ENCODE assay signal across 17 cellular contexts in genomic region chr1:152108899-152109222, GRCh38. TPM values are rescaled to one million over a fixed set of nuclear protein-coding genes. Genes with fewer than 3 reads are reported as not detected.
DNase-seq lines count a peak whose midpoint lies in the region; ATAC-seq and TF ChIP-seq lines count a peak whose summit lies in the region.
"Had no signal": no experiment of that assay in that cellular context is flagged by ENCODE, and none has a peak within 500 bp of the region (broad histone marks: within the 10 kb centered on the region; RNA-seq: fewer than 3 reads in every experiment).

No MANE protein-coding gene starts in this region.

- peak overlapping the region in 8 of 10 experiments; percentile 21 to 68 (median 58); a peak in 13 of 20 replicates for H3K4me3 ChIP-seq in BLaER1 treated with 17β-estradiol and CSF1 and Interleukin-3, amounts not matched to agents 10 nM and 100 nM
- H3K4me3 ChIP-seq in gastrocnemius medialis, result peak overlapping the region in 3 of 4 donors; percentile 20 to 52 (median 48)
- H3K4me3 ChIP-seq in tibial nerve, result peak overlapping the region in 2 of 4 donors; percentile 0 to 54

- TF ChIP-seq CTCF in RWPE1 (conservative IDR thresholded peaks at IDR 0.05; ENCODE audit: low read depth), result no peak
- TF ChIP-seq CTCF in gastrocnemius medialis (IDR thresholded peaks at IDR 0.05 in 4 of 5, conservative IDR thresholded peaks at IDR 0.05 in 1 of 5), result no peak
- no peak for TF ChIP-seq CTCF in tibial nerve (IDR thresholded peaks at IDR 0.05)

- H3K9me3 ChIP-seq in BLaER1 treated with 17β-estradiol and CSF1 and Interleukin-3, amounts not matched to agents 10 nM and 100 nM (replicated peaks in 1 of 11), result peaks cover 35 to 66% (median 58%) of the 10 kb centered on the region in 11 experiments
- H3K9me3 ChIP-seq in gastrocnemius medialis (peaks cover 0 to 12% (median 0%) of the 10 kb centered on the region in 3 donors), tibial nerve (peaks cover 0 to 23% (median 2%) of the 10 kb centered on the region in 4 donors)
- H3K9me3 ChIP-seq: neutrophil had no signal

- no peaks in the 10 kb centered on the region for H4K20me1 ChIP-seq in BLaER1 treated with 17β-estradiol and CSF1 and Interleukin-3, amounts not matched to agents 10 nM and 100 nM

- no peak overlapping the region; a peak in 1 of 22 replicates for H3K4me2 ChIP-seq in BLaER1 treated with 17β-estradiol and CSF1 and Interleukin-3, amounts not matched to agents 10 nM and 100 nM

- ATAC-seq in gastrocnemius medialis (no peak), HG03097 (IDR thresholded peaks at IDR 0.05; ENCODE audit: low FRiP score, unreplicated experiment) (no peak)

- no peak overlapping the region for H3K27ac ChIP-seq in BLaER1 treated with 17β-estradiol and CSF1 and Interleukin-3, amounts not matched to agents 10 nM and 100 nM
- peak overlapping the region; percentile 56 for H3K27ac ChIP-seq in RWPE1
- H3K27ac ChIP-seq in gastrocnemius medialis, result no peak overlapping the region
- no peak overlapping the region for H3K27ac ChIP-seq in tibial nerve
- H3K27ac ChIP-seq: HL-60, neutrophil, Peyer's patch had no signal

- no peaks in the 10 kb centered on the region for H3K36me3 ChIP-seq in BLaER1 treated with 17β-estradiol and CSF1 and Interleukin-3, amounts not matched to agents 10 nM and 100 nM
- H3K36me3 ChIP-seq in gastrocnemius medialis, result no peaks in the 10 kb centered on the region
- no peaks in the 10 kb centered on the region for H3K36me3 ChIP-seq in tibial nerve
- H3K36me3 ChIP-seq: neutrophil, Peyer's patch had no signal

- CTCF ChIA-PET in RWPE1 (lab: Yijun Ruan, JAX), result interaction anchor here (0.6 to 2.4 kb wide), 6 partner anchors 9 to 350 kb away, joined by 3 to 9 read pairs (median 4); no protein-coding TSS in a partner anchor

- H3K27me3 ChIP-seq in BLaER1 treated with 17β-estradiol and CSF1 and Interleukin-3, amounts not matched to agents 10 nM and 100 nM, result peaks cover 81 to 92% (median 86%) of the 10 kb centered on the region in 11 experiments
- H3K27me3 ChIP-seq in gastrocnemius medialis (peaks cover 81 to 84% (median 83%) of the 10 kb centered on the region in 3 donors), tibial nerve (peaks cover 0 to 93% of the 10 kb centered on the region in 2 donors)

- DNase-seq in RWPE1 (ENCODE audit: low spot score), result no peak
- peak; percentile 11 for DNase-seq in foreskin melanocyte
- no peak for DNase-seq in gastrocnemius medialis
- no peak for DNase-seq in DMS114 treated with DMSO at 0.1 percent for 48 hours (lab: John Stamatoyannopoulos, UW; ENCODE audit: unreplicated experiment)
- no peak for DNase-seq in tibial nerve (ENCODE audit: low spot score in 2 of 2)
- DNase-seq in SHP77 treated with DMSO at 0.1 percent for 48 hours (lab: John Stamatoyannopoulos, UW), result no peak
- DNase-seq: activated CD4-positive, CD25-positive, alpha-beta regulatory T cell treated with anti-CD3 and anti-CD28 coated beads, Interleukin-2, amount 50 U/mL, for 72 hours; activated naive CD8-positive, alpha-beta T cell treated with anti-CD3 and anti-CD28 coated beads for 36 hours; DND-41; hippocampal formation; NCI-H1694 treated with DMSO at 0.1 percent for 48 hours; NCI-H524 treated with DMSO at 0.1 percent for 48 hours; Peyer's patch had no signal

- POLR2A ChIA-PET in RWPE1 (lab: Yijun Ruan, JAX; ENCODE audit: low non-redundant PET), result no interaction called here

- TF ChIP-seq EP300 in tibial nerve (IDR thresholded peaks at IDR 0.05), result no peak

- TF ChIP-seq POLR2A in gastrocnemius medialis (IDR thresholded peaks at IDR 0.05), result no peak
- TF ChIP-seq POLR2A in tibial nerve (IDR thresholded peaks at IDR 0.05), result no peak

- in situ Hi-C loops in gastrocnemius medialis (cut with MboI; ENCODE audit: low sequenced_read_pairs in 4 of 4), result loop anchor here in 1 of 4 donors (10.0 kb wide), 1 partner anchor 56 kb away; no protein-coding TSS in a partner anchor

- no peak overlapping the region for H3K9ac ChIP-seq in BLaER1 treated with 17β-estradiol and CSF1 and Interleukin-3, amounts not matched to agents 10 nM and 100 nM

- H3K4me1 ChIP-seq in BLaER1 treated with 17β-estradiol and CSF1 and Interleukin-3, amounts not matched to agents 10 nM and 100 nM, result peaks cover 26 to 36% (median 34%) of the 10 kb centered on the region in 10 experiments
- H3K4me1 ChIP-seq in gastrocnemius medialis, result peaks cover 5 to 14% of the 10 kb centered on the region in 2 donors
- peaks cover 0 to 53% (median 23%) of the 10 kb centered on the region in 4 donors for H3K4me1 ChIP-seq in tibial nerve

- 22 to 27% methylated on average over 25 of the region's 25 CpGs for WGBS in tibial nerve, 2 donors

- intact Hi-C loops in gastrocnemius medialis (cut with DNase I; ENCODE audit: low total_unique reads), result no loop called here

RNA-seq across cellular contexts. Expression of gene TCHH, which starts 6.4 kb away (rescaled TPM):
- total RNA-seq in gastrocnemius medialis, result under 1 TPM in 1 of 4 donors, not detected in 3; 0.13 TPM
- total RNA-seq in tibial nerve, result under 1 TPM in 3 of 4 donors, not detected in 1; under 0.01 to 0.60 (median 0.22) TPM

RNA-seq across cellular contexts. Expression of gene TCHHL1, which starts 20.0 kb away (rescaled TPM):
- total RNA-seq in gastrocnemius medialis, result not detected
- total RNA-seq in tibial nerve, result not detected
- total RNA-seq: activated naive CD8-positive, alpha-beta T cell treated with anti-CD3 and anti-CD28 coated beads for 36 hours; Peyer's patch had no signal

RNA-seq across cellular contexts. Expression of gene RPTN, which starts 50.2 kb away (rescaled TPM):
- total RNA-seq in gastrocnemius medialis (not detected), tibial nerve (not detected)
- total RNA-seq: activated naive CD8-positive, alpha-beta T cell treated with anti-CD3 and anti-CD28 coated beads for 36 hours; Peyer's patch had no signal
